In the genomic region with DNA sequence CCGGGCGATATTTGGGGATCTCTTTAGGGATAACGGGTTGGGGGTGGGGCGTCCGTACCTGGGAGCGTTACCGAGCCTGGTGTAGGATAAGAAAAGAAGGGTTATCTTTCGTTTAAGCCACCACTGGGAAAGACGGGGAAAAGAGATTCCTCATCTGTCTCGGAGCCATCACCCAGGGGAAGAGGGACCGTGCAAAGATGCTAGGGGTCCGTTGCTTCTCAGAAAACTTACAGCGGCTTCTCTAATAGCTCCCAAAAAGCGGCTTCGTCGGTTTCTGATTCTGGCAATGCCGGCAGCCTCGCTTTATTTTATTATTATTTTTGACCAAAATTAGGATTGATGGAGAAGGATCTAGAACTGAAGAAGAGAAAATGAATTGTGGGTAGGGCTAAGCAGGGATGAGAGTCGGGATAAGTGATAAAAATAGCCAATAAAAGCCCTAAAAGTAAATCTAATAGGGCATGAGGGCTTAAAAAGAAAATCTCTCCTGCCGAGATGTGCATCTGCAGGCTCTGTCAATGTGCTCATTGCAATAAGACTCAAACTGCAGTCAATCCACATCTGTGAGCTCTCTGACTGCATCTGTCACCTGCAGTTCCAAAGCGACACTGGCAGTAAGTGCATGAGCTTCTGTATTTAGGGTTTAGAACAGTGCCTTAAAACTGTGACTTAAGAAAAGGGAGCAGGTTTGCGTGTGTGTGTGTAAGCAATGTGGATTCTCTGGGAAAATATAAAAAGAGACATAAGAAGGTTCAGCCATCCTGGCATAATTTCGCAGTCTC, we compare ENCODE assay signal across 8 cellular contexts. TPM values are rescaled to one million over a fixed set of nuclear protein-coding genes. Genes with fewer than 3 reads are reported as not detected.
A peak's percentile ranks its signal among the peaks of the same experiment; 100 is the strongest.
DNase-seq lines count a peak whose midpoint lies in the region; ATAC-seq and TF ChIP-seq lines count a peak whose summit lies in the region.

No MANE protein-coding gene starts in this region.

- H3K9me3 ChIP-seq in CD8-positive, alpha-beta T cell (ENCODE audit: low read length): no peaks in the 10 kb centered on the region
- no peaks in the 10 kb centered on the region for H3K9me3 ChIP-seq in MM.1S (replicated peaks; ENCODE audit: insufficient read depth, low read length)

- peaks cover 15% of the 10 kb centered on the region for H3K36me3 Mint-ChIP-seq in CD8-positive, alpha-beta T cell
- H3K36me3 Mint-ChIP-seq in naive thymus-derived CD8-positive, alpha-beta T cell: peaks cover 0 to 3% (median 0%) of the 10 kb centered on the region in 3 donors

- TF ChIP-seq CTCF in CD8-positive, alpha-beta T cell (IDR thresholded peaks at IDR 0.05): no peak
- TF ChIP-seq CTCF in MM.1S (IDR thresholded peaks at IDR 0.05; ENCODE audit: low read length) (no peak), choroid plexus epithelial cell (conservative IDR thresholded peaks at IDR 0.05; ENCODE audit: low read depth, low read length) (no peak)

- intact Hi-C loops in CD8-positive, alpha-beta T cell (cut with DNase I, micrococcal nuclease): loop anchor here (1.0 to 10.0 kb wide), 8 partner anchors 19 to 1545 kb away; a partner anchor contains a TSS

- H3K4me1 Mint-ChIP-seq in CD8-positive, alpha-beta T cell (ENCODE audit: low read depth): peaks cover 54% of the 10 kb centered on the region
- peaks cover 37 to 56% (median 51%) of the 10 kb centered on the region in 4 donors for H3K4me1 Mint-ChIP-seq in naive thymus-derived CD8-positive, alpha-beta T cell

- H3K4me1 ChIP-seq in CD8-positive, alpha-beta T cell (ENCODE audit: insufficient read depth, low read length): peaks cover 20% of the 10 kb centered on the region
- H3K4me1 ChIP-seq in MM.1S (ENCODE audit: low read length): peaks cover 18% of the 10 kb centered on the region; the same call in 1 of the 2 replicates

- DNase-seq in CD8-positive, alpha-beta T cell: peak in 2 of 7 experiments; percentile 10 to 28
- DNase-seq in MM.1S (peak; percentile 23), choroid plexus epithelial cell (ENCODE audit: low read depth) (no peak), COR-L47 (lab: John Stamatoyannopoulos, UW) (no peak), activated gamma-delta T cell (lab: John Stamatoyannopoulos, UW) (no peak), islet precursor cell (no peak)
- DNase-seq in naive thymus-derived CD8-positive, alpha-beta T cell: peak in 4 of 10 donors; percentile 3 to 19 (median 16)

- peak overlapping the region; percentile 96 for H3K27ac Mint-ChIP-seq in CD8-positive, alpha-beta T cell
- peak overlapping the region; percentile 89 to 96 (median 95) for H3K27ac Mint-ChIP-seq in naive thymus-derived CD8-positive, alpha-beta T cell

- peak overlapping the region; percentile 63 for H3K4me2 ChIP-seq in MM.1S (ENCODE audit: low read depth, low read length)

- H3K27me3 Mint-ChIP-seq in CD8-positive, alpha-beta T cell (ENCODE audit: low read depth): no peaks in the 10 kb centered on the region
- no peaks in the 10 kb centered on the region for H3K27me3 Mint-ChIP-seq in naive thymus-derived CD8-positive, alpha-beta T cell

- no peaks in the 10 kb centered on the region for H3K27me3 ChIP-seq in CD8-positive, alpha-beta T cell (ENCODE audit: insufficient read depth, low read length)
- H3K27me3 ChIP-seq in MM.1S (replicated peaks; ENCODE audit: insufficient read depth, low read length): no peaks in the 10 kb centered on the region

- POLR2A ChIA-PET in CD8-positive, alpha-beta T cell (lab: Charles Lee): interaction anchor here (0.7 to 2.7 kb wide), 8 partner anchors 7 to 1441 kb away, joined by 3 to 10 read pairs (median 4); a partner anchor contains a TSS
- POLR2A ChIA-PET in naive thymus-derived CD8-positive, alpha-beta T cell (lab: Charles Lee): interaction anchor here (0.6 to 2.8 kb wide), 8 partner anchors 11 to 1140 kb away, joined by 3 to 12 read pairs (median 4); a partner anchor contains a TSS

- H3K9ac ChIP-seq in MM.1S (ENCODE audit: low read length): peak overlapping the region; percentile 73

- H3K79me2 ChIP-seq in MM.1S (ENCODE audit: low read length): peaks cover 53% of the 10 kb centered on the region

- H4K20me1 ChIP-seq in MM.1S (ENCODE audit: insufficient read depth, low read length): no peaks in the 10 kb centered on the region

- no peaks in the 10 kb centered on the region for H3K9me2 ChIP-seq in MM.1S (replicated peaks; ENCODE audit: insufficient read depth, low read length)

- H3F3A ChIP-seq in MM.1S (ENCODE audit: insufficient read depth, low read length): peaks cover 11% of the 10 kb centered on the region

- no peak for ATAC-seq in CD8-positive, alpha-beta T cell
- ATAC-seq in naive thymus-derived CD8-positive, alpha-beta T cell: peak in 1 of 2 donors; percentile 16
- no peak for ATAC-seq in GM19395 (IDR thresholded peaks at IDR 0.05; ENCODE audit: unreplicated experiment)

- H3K9me3 Mint-ChIP-seq in CD8-positive, alpha-beta T cell: no peaks in the 10 kb centered on the region
- H3K9me3 Mint-ChIP-seq in naive thymus-derived CD8-positive, alpha-beta T cell: no peaks in the 10 kb centered on the region

- H3K4me3 Mint-ChIP-seq in CD8-positive, alpha-beta T cell: peak overlapping the region; percentile 94
- H3K4me3 Mint-ChIP-seq in naive thymus-derived CD8-positive, alpha-beta T cell: peak overlapping the region; percentile 94 to 99 (median 96)

- peak overlapping the region; percentile 55 for H3K27ac ChIP-seq in CD8-positive, alpha-beta T cell (ENCODE audit: low read depth, low read length)
- H3K27ac ChIP-seq in MM.1S (ENCODE audit: low read length): no peak overlapping the region

- peak overlapping the region; percentile 85 for H2AFZ ChIP-seq in MM.1S (ENCODE audit: low read length)

- peak overlapping the region; percentile 73 for H3K4me3 ChIP-seq in CD8-positive, alpha-beta T cell (ENCODE audit: low read depth, low read length)
- peak overlapping the region; percentile 92 for H3K4me3 ChIP-seq in MM.1S (ENCODE audit: low read length)
- peak overlapping the region; percentile 85 for H3K4me3 ChIP-seq in choroid plexus epithelial cell (ENCODE audit: low read depth, low read length)

- H3K36me3 ChIP-seq in CD8-positive, alpha-beta T cell (ENCODE audit: insufficient read depth, low read length): no peaks in the 10 kb centered on the region
- H3K36me3 ChIP-seq in MM.1S (replicated peaks; ENCODE audit: insufficient read depth, low read length): no peaks in the 10 kb centered on the region

- CTCF ChIA-PET in CD8-positive, alpha-beta T cell (lab: Charles Lee): interaction anchor here (1.5 to 3.4 kb wide), 5 partner anchors 12 to 33 kb away, joined by 3 to 16 read pairs (median 8); no protein-coding TSS in a partner anchor

RNA-seq across cellular contexts. Expression of a gene that starts 0.8 kb away (rescaled TPM):
- 10 to 100 TPM; 47.8 to 48.7 TPM for total RNA-seq in CD8-positive, alpha-beta T cell
- 10 to 100 TPM; 40.8 to 42.0 TPM for total RNA-seq in naive thymus-derived CD8-positive, alpha-beta T cell
- polyA plus RNA-seq in naive thymus-derived CD8-positive, alpha-beta T cell: 10 to 100 TPM; 41.4 to 55.7 (median 48.0) TPM
